18 cellular contexts compared by ENCODE assay signal in genomic region chr1:229751629-229752028, GRCh38.
DNase-seq lines count a peak whose midpoint lies in the region; ATAC-seq, FAIRE-seq and TF ChIP-seq lines count a peak whose summit lies in the region.
"Had no signal": no experiment of that assay in that cellular context is flagged by ENCODE, and none has a peak within 500 bp of the region (broad histone marks: within the 10 kb centered on the region; RNA-seq: fewer than 3 reads in every experiment).

No MANE protein-coding gene starts in this region.

- peaks cover 2% of the 10 kb centered on the region for H3K4me1 Mint-ChIP-seq in T-helper 17 cell
- H3K4me1 Mint-ChIP-seq: H9 had no signal

- peak overlapping the region; percentile 20 for H2BK120ac ChIP-seq in trophoblast cell (ENCODE audit: insufficient read depth, low read length, poor library complexity)

- no peak overlapping the region for H3K27ac Mint-ChIP-seq in T-helper 17 cell
- H3K27ac Mint-ChIP-seq: B cell; CD8-positive, alpha-beta memory T cell; H9 had no signal

- intact Hi-C loops in K562 (cut with micrococcal nuclease), result no loop called here

- no peak overlapping the region for H3K4ac ChIP-seq in trophoblast cell (ENCODE audit: low read depth, low read length)

- no peak overlapping the region for H3K18ac ChIP-seq in trophoblast cell (ENCODE audit: low read length)

- H3K27ac ChIP-seq in K562 (ENCODE audit: extremely low read depth, low read depth, low read length), result no peak overlapping the region
- no peak overlapping the region for H3K27ac ChIP-seq in trophoblast cell (ENCODE audit: low read depth, low read length)
- H3K27ac ChIP-seq: BLaER1 treated with 17β-estradiol and CSF1 and Interleukin-3, amounts not matched to agents 10 nM and 100 nM; HL-60 had no signal

- H4K8ac ChIP-seq in trophoblast cell (ENCODE audit: low read depth, low read length), result no peak overlapping the region

- in situ Hi-C loops in K562 (cut with MboI), result no loop called here

- ATAC-seq in K562 (no peak), T-helper 17 cell (no peak)
- ATAC-seq: GM12878 had no signal

- H3K4me3 ChIP-seq in K562, result no peak overlapping the region
- no peak overlapping the region for H3K4me3 ChIP-seq in trophoblast cell (ENCODE audit: low read depth, low read length)
- H3K4me3 ChIP-seq: BLaER1 treated with 17β-estradiol and CSF1 and Interleukin-3, amounts not matched to agents 10 nM and 100 nM; GM12878 had no signal

- TF ChIP-seq CTCF in K562 (IDR thresholded peaks at IDR 0.05 in 2 of 3, conservative IDR thresholded peaks at IDR 0.05 in 1 of 3; ENCODE audit: insufficient read depth in 2 of 3, low read depth in 1 of 3, low read length in 3 of 3), result no peak

- H3K9me1 ChIP-seq in K562 (ENCODE audit: control insufficient read depth, insufficient read depth, low read length), result no peaks in the 10 kb centered on the region

- no peak overlapping the region for H3K23ac ChIP-seq in trophoblast cell (ENCODE audit: low read length)

- TF ChIP-seq RAD21 in K562 (CRISPR knock-in tag; conservative IDR thresholded peaks at IDR 0.05 in 1 of 2, IDR thresholded peaks at IDR 0.05 in 1 of 2), result no peak

- H3K79me1 ChIP-seq in trophoblast cell (ENCODE audit: low read length), result peaks cover 7% of the 10 kb centered on the region

- TF ChIP-seq EP300 in K562 (IDR thresholded peaks at IDR 0.05; ENCODE audit: low read length), result no peak

- H3K9me3 ChIP-seq in K562 (replicated peaks; ENCODE audit: control insufficient read depth, insufficient read depth, low read depth, low read length) (no peaks in the 10 kb centered on the region), trophoblast cell (ENCODE audit: insufficient read depth, low read depth, low read length) (no peaks in the 10 kb centered on the region), T-helper 17 cell (ENCODE audit: control insufficient read depth, low read length, poor library complexity, severe bottlenecking) (no peaks in the 10 kb centered on the region)

- H3K36me3 ChIP-seq in K562 (ENCODE audit: control insufficient read depth, insufficient read depth, low read length), result no peaks in the 10 kb centered on the region
- peaks cover 0 to 1% of the 10 kb centered on the region in 2 experiments for H3K36me3 ChIP-seq in trophoblast cell (ENCODE audit: control insufficient read depth in 1 of 2, insufficient read depth in 2 of 2, low read length in 2 of 2)
- H3K36me3 ChIP-seq: BLaER1 treated with 17β-estradiol and CSF1 and Interleukin-3, amounts not matched to agents 10 nM and 100 nM had no signal

- H3K79me2 ChIP-seq in K562 (ENCODE audit: control insufficient read depth, insufficient read depth, low read length) (no peaks in the 10 kb centered on the region), trophoblast cell (ENCODE audit: control insufficient read depth, insufficient read depth, low read length, poor library complexity) (no peaks in the 10 kb centered on the region)

- no peaks in the 10 kb centered on the region for H4K20me1 ChIP-seq in K562 (replicated peaks; ENCODE audit: control insufficient read depth, insufficient read depth, low read length)
- H4K20me1 ChIP-seq: BLaER1 treated with 17β-estradiol and CSF1 and Interleukin-3, amounts not matched to agents 10 nM and 100 nM had no signal

- TF ChIP-seq POLR2A in K562 (conservative IDR thresholded peaks at IDR 0.05), result no peak

- H3K4me2 ChIP-seq in K562 (ENCODE audit: insufficient read depth, low read length), result no peak overlapping the region
- no peak overlapping the region for H3K4me2 ChIP-seq in trophoblast cell (ENCODE audit: low read length)
- H3K4me2 ChIP-seq: BLaER1 treated with 17β-estradiol and CSF1 and Interleukin-3, amounts not matched to agents 10 nM and 100 nM had no signal

- no peak overlapping the region for H3K4me3 Mint-ChIP-seq in T-helper 17 cell
- H3K4me3 Mint-ChIP-seq: B cell; CD8-positive, alpha-beta memory T cell; H9 had no signal

- POLR2A ChIA-PET in K562 (lab: Yijun Ruan, JAX), result interaction anchor here (1.2 kb wide), 1 partner anchor 8 kb away, joined by 3 read pairs; no protein-coding TSS in a partner anchor

- H3K14ac ChIP-seq in trophoblast cell (ENCODE audit: low read length), result peak overlapping the region; percentile 8

- CTCF ChIA-PET in K562 (lab: Yijun Ruan, JAX; ENCODE audit: low intra/inter-chr PET ratio), result interaction anchor here (0.5 kb wide), 1 partner anchor 299 kb away, joined by 5 read pairs; no protein-coding TSS in a partner anchor

- BruUV-seq in K562 (replicated peaks; lab: Mats Ljungman, UMichigan), result no TSS peak

- H3K9ac ChIP-seq in K562 (ENCODE audit: insufficient read depth in 1 of 2, low read depth in 2 of 2, low read length in 2 of 2) (no peak overlapping the region), trophoblast cell (ENCODE audit: low read length) (no peak overlapping the region)
- H3K9ac ChIP-seq: BLaER1 treated with 17β-estradiol and CSF1 and Interleukin-3, amounts not matched to agents 10 nM and 100 nM had no signal

- H2AFZ ChIP-seq in K562 (ENCODE audit: low read depth, low read length), result peak overlapping the region; percentile 58
- H2AFZ ChIP-seq in trophoblast cell (ENCODE audit: insufficient read depth, low read length, poor library complexity), result no peak overlapping the region

- no peak for FAIRE-seq in K562 (lab: Jason Lieb, UNC)
- FAIRE-seq: D721Med, GM12878 had no signal

- peak; percentile 17 for DNase-seq in NCI-H146 (lab: John Stamatoyannopoulos, UW)
- no peak for DNase-seq in NCI-H146 treated with DMSO at 0.1 percent for 48 hours (lab: John Stamatoyannopoulos, UW; ENCODE audit: unreplicated experiment)
- DNase-seq in K562 (ENCODE audit: extremely low read depth in 1 of 4, low spot score in 3 of 4), result peak in 1 of 4 experiments; percentile 15
- DNase-seq in left kidney (ENCODE audit: low read depth, low spot score), result peak; percentile 37
- no peak for DNase-seq in trophoblast cell
- no peak for DNase-seq in T-helper 17 cell
- no peak for DNase-seq in activated T-cell treated with anti-CD3 and anti-CD28 coated beads, Interleukin-2, amount 50 U/mL, for 1 hour
- DNase-seq: CD8-positive, alpha-beta memory T cell; COR-L47; DMS79 treated with DMSO at 0.1 percent for 48 hours; EL; GOT3; H9 had no signal

- no peak overlapping the region for H4K91ac ChIP-seq in trophoblast cell (ENCODE audit: low read depth, low read length)

- H3K4me1 ChIP-seq in K562 (replicated peaks in 1 of 2; ENCODE audit: control insufficient read depth in 2 of 2, insufficient read depth in 2 of 2, low read length in 2 of 2), result peaks cover 15 to 22% of the 10 kb centered on the region in 2 experiments; a peak in 4 of 5 replicates
- peaks cover 2 to 7% of the 10 kb centered on the region in 2 experiments for H3K4me1 ChIP-seq in trophoblast cell (ENCODE audit: control insufficient read depth in 1 of 2, insufficient read depth in 2 of 2, low read length in 2 of 2)

- H2BK12ac ChIP-seq in trophoblast cell (ENCODE audit: low read length), result peak overlapping the region; percentile 23

- no peaks in the 10 kb centered on the region for H3K36me3 Mint-ChIP-seq in T-helper 17 cell (ENCODE audit: low read depth)
- H3K36me3 Mint-ChIP-seq: CD8-positive, alpha-beta memory T cell had no signal

- H3K27me3 ChIP-seq in K562 (ENCODE audit: control insufficient read depth in 2 of 2, insufficient read depth in 2 of 2, low read length in 2 of 2), result peaks cover 0 to 8% of the 10 kb centered on the region in 2 experiments; a peak in 3 of 5 replicates
- H3K27me3 ChIP-seq in trophoblast cell (ENCODE audit: insufficient read depth, low read length), result no peaks in the 10 kb centered on the region
- H3K27me3 ChIP-seq: BLaER1 treated with 17β-estradiol and CSF1 and Interleukin-3, amounts not matched to agents 10 nM and 100 nM had no signal

- no peak overlapping the region for H4K12ac ChIP-seq in trophoblast cell (ENCODE audit: low read depth, low read length)

- H2AK5ac ChIP-seq in trophoblast cell (ENCODE audit: low read length), result no peak overlapping the region

- H3K27me3 Mint-ChIP-seq in T-helper 17 cell, result peaks cover 15% of the 10 kb centered on the region

- no peak overlapping the region for H2BK5ac ChIP-seq in trophoblast cell (ENCODE audit: low read depth, low read length, poor library complexity)

TF ChIP-seq in K562, 482 proteins besides CTCF, POLR2A, EP300 and RAD21 (continues in another document):
- no peak for TF ChIP-seq XRCC3 (IDR thresholded peaks at IDR 0.05)

Comparison
In these comparisons a context has a peak if more than half of its experiments do, and no peak if none do; other contexts are left out.
1. DNase-seq: peak in NCI-H146 (single experiment) and left kidney (single experiment); none in NCI-H146 treated with DMSO at 0.1 percent for 48 hours (single experiment), trophoblast cell (0 of 2), T-helper 17 cell (0 of 3) and activated T-cell treated with anti-CD3 and anti-CD28 coated beads, Interleukin-2, amount 50 U/mL, for 1 hour (single experiment).